ENCODE assay signal across 1 cellular context in genomic region chr7:50791363-50791762, GRCh38.
TF ChIP-seq lines count a peak whose summit lies in the region.

No MANE protein-coding gene starts in this region.

TF ChIP-seq in H1, 55 proteins besides CTCF, POLR2A, EP300 and RAD21:
- TF ChIP-seq KDM1A (IDR thresholded peaks at IDR 0.05; ENCODE audit: borderline replicate concordance, low read length), result 0 out of 2 replicates have a peak, but pooled peaks have one; percentile 14
- TF ChIP-seq CBX5 (IDR thresholded peaks at IDR 0.05; ENCODE audit: low read depth, low read length), result no peak
